24 cellular contexts compared by ENCODE assay signal in the genomic region with DNA sequence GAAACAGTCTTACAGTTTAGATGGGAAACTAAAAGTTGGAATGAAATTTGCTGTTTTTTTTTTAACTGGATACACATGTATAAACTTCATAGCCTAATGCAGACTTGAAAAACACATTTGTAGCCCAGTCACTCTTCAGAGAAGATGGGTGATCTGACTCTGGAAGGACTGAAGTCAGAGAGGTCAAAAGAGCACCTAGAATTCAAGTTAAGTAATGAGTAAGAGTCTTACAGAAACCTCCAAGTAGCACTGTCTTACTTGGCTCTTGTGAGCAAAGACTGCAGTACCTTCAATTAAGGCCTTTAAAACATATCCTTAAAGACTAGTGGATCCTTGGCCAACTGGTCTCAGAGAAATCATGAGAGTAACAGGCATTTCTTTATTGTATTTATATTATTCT.
"Had no signal": no experiment of that assay in that cellular context is flagged by ENCODE, and none has a peak within 500 bp of the region (broad histone marks: within the 10 kb centered on the region; RNA-seq: fewer than 3 reads in every experiment).

No MANE protein-coding gene starts in this region.

- ATAC-seq: T-helper 17 cell, WTC11 had no signal

- H3K27ac Mint-ChIP-seq: activated CD4-positive, alpha-beta memory T cell treated with anti-CD3 and anti-CD28 coated beads for 36 hours; activated CD4-positive, alpha-beta T cell treated with anti-CD3 and anti-CD28 coated beads, Interleukin-2, amount 10 ng/mL, durations not matched to agents 7 days and 5 days; activated naive CD4-positive, alpha-beta T cell treated with anti-CD3 and anti-CD28 coated beads, Interleukin-2, amount 50 U/mL, for 24 hours; brain; T-helper 17 cell had no signal

- H3K9me3 Mint-ChIP-seq: activated CD4-positive, alpha-beta memory T cell treated with anti-CD3 and anti-CD28 coated beads for 36 hours; activated CD4-positive, alpha-beta T cell treated with anti-CD3 and anti-CD28 coated beads, Interleukin-2, amount 10 ng/mL, durations not matched to agents 7 days and 5 days; activated naive CD4-positive, alpha-beta T cell treated with anti-CD3 and anti-CD28 coated beads, Interleukin-2, amount 50 U/mL, for 24 hours; brain; central memory CD8-positive, alpha-beta T cell; WTC11 had no signal

- H3K4me1 Mint-ChIP-seq: activated CD4-positive, alpha-beta T cell treated with anti-CD3 and anti-CD28 coated beads, Interleukin-2, amount 10 ng/mL, durations not matched to agents 7 days and 5 days; activated naive CD4-positive, alpha-beta T cell treated with anti-CD3 and anti-CD28 coated beads, Interleukin-2, amount 50 U/mL, for 24 hours; brain; WTC11 had no signal

- FAIRE-seq: astrocyte had no signal

- H3K4me3 Mint-ChIP-seq: activated CD4-positive, alpha-beta memory T cell treated with anti-CD3 and anti-CD28 coated beads for 36 hours; activated CD4-positive, alpha-beta T cell treated with anti-CD3 and anti-CD28 coated beads, Interleukin-2, amount 10 ng/mL, durations not matched to agents 7 days and 5 days; activated naive CD4-positive, alpha-beta T cell treated with anti-CD3 and anti-CD28 coated beads, Interleukin-2, amount 50 U/mL, for 24 hours; brain; central memory CD8-positive, alpha-beta T cell; T-helper 17 cell; WTC11 had no signal

- H3K27me3 Mint-ChIP-seq: activated CD4-positive, alpha-beta memory T cell treated with anti-CD3 and anti-CD28 coated beads for 36 hours; activated CD4-positive, alpha-beta T cell treated with anti-CD3 and anti-CD28 coated beads, Interleukin-2, amount 10 ng/mL, durations not matched to agents 7 days and 5 days; activated naive CD4-positive, alpha-beta T cell treated with anti-CD3 and anti-CD28 coated beads, Interleukin-2, amount 50 U/mL, for 24 hours; brain; central memory CD8-positive, alpha-beta T cell; T-helper 17 cell had no signal

- DNase-seq: activated CD4-positive, alpha-beta memory T cell treated with anti-CD3 and anti-CD28 coated beads for 36 hours; activated CD4-positive, alpha-beta T cell treated with anti-CD3 and anti-CD28 coated beads, Interleukin-2, amount 10 ng/mL, durations not matched to agents 7 days and 5 days; activated CD4-positive, CD25-positive, alpha-beta regulatory T cell treated with anti-CD3 and anti-CD28 coated beads, Interleukin-2, amount 50 U/mL, for 72 hours; activated CD8-positive, alpha-beta memory T cell treated with anti-CD3 and anti-CD28 coated beads for 24 hours; activated T-cell treated with anti-CD3 and anti-CD28 coated beads, Interleukin-2, amount 50 U/mL, for 48 hours; amniotic stem cell; Kasumi-1; KBM-7; NCI-H1092; NCI-H1417; NCI-H1930; NCI-H2171; NCI-H2227 treated with DMSO at 0.1 percent for 48 hours; NCI-H446 treated with DMSO at 0.1 percent for 48 hours; NCI-H524 treated with DMSO at 0.1 percent for 48 hours; NCI-H748 treated with DMSO at 0.1 percent for 48 hours; SIG-M5; T-helper 17 cell; T-helper 9 cell had no signal
